ENCODE assay signal across 1 cellular context in genomic region chr9:135671591-135672041, GRCh38.
TF ChIP-seq lines count a peak whose summit lies in the region.

No MANE protein-coding gene starts in this region.

TF ChIP-seq in H1, 55 proteins besides CTCF, POLR2A, EP300 and RAD21:
- TF ChIP-seq KDM1A (IDR thresholded peaks at IDR 0.05; ENCODE audit: borderline replicate concordance, low read length) (no peak), SP2 (IDR thresholded peaks at IDR 0.05; ENCODE audit: low read length) (no peak), HDAC6 (IDR thresholded peaks at IDR 0.05; ENCODE audit: low read depth, low read length) (no peak), BACH1 (IDR thresholded peaks at IDR 0.05; ENCODE audit: low read length) (no peak), GABPA (IDR thresholded peaks at IDR 0.05; ENCODE audit: borderline replicate concordance, insufficient read depth, low read length) (no peak), GTF2F1 (IDR thresholded peaks at IDR 0.05; ENCODE audit: borderline replicate concordance, low read depth, low read length) (no peak), RBBP5 (IDR thresholded peaks at IDR 0.05; ENCODE audit: borderline replicate concordance, low read depth, low read length) (no peak), USF2 (IDR thresholded peaks at IDR 0.05; ENCODE audit: low read length) (no peak), TCF12 (IDR thresholded peaks at IDR 0.05; ENCODE audit: low read depth, low read length) (0 out of 2 replicates have a peak, but pooled peaks have one; percentile 40), KDM4A (IDR thresholded peaks at IDR 0.05; ENCODE audit: low read depth, low read length, severe bottlenecking) (peak; percentile 32), NANOG (IDR thresholded peaks at IDR 0.05; ENCODE audit: insufficient read depth, low read depth, low read length, poor library complexity, severe bottlenecking) (no peak), MAX (IDR thresholded peaks at IDR 0.05) (peak; percentile 62), SIX5 (IDR thresholded peaks at IDR 0.05; ENCODE audit: low read depth, low read length) (no peak), E2F6 (IDR thresholded peaks at IDR 0.05) (peak; percentile 60; the same call in 1 of the 2 replicates), CHD7 (IDR thresholded peaks at IDR 0.05; ENCODE audit: insufficient replicate concordance, low read length) (no peak), YY1 (IDR thresholded peaks at IDR 0.05; ENCODE audit: low read depth, low read length) (no peak), BCL11A (IDR thresholded peaks at IDR 0.05; ENCODE audit: low read depth in 2 of 2, low read length in 2 of 2) (no peak)
